Comparison of ENCODE assay signal across 8 cellular contexts in genomic region chr2:64803776-64804175, GRCh38.
"Had no signal": no experiment of that assay in that cellular context is flagged by ENCODE, and none has a peak within 500 bp of the region (broad histone marks: within the 10 kb centered on the region; RNA-seq: fewer than 3 reads in every experiment).

No MANE protein-coding gene starts in this region.

- FAIRE-seq: H1, H54, HepG2 had no signal

- DNase-seq: H9, HCEC 1CT, KG1 had no signal

- H3K4me2 ChIP-seq: GM23338 had no signal

- H3K4me3 ChIP-seq: GM23338 had no signal

- H3K27ac ChIP-seq: HL-60 had no signal

- ATAC-seq: GM23338, HepG2 had no signal
